14 cellular contexts compared by ENCODE assay signal in the genomic region with DNA sequence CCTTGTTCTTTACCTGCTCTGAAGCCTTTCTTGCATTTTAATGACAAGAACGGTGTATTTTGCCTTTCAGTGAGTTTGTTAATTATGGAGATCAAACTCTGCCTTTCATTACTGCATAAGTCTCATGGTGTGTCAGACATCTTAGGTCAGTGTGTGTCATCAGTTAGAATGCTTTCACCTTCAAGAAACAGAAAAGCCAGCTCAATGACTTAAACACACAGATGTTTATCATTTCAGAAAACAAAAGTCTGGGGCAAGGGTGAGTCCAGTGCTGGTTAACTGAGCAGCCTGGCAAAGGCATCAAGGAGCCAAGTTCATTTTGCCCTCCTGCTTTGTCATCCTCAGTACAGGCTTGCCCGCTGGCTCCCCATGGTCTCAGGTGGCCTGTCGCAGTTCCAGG. TPM values are rescaled to one million over a fixed set of nuclear protein-coding genes. Genes with fewer than 3 reads are reported as not detected.
DNase-seq lines count a peak whose midpoint lies in the region; ATAC-seq, FAIRE-seq and TF ChIP-seq lines count a peak whose summit lies in the region.
"Had no signal": no experiment of that assay in that cellular context is flagged by ENCODE, and none has a peak within 500 bp of the region (broad histone marks: within the 10 kb centered on the region; RNA-seq: fewer than 3 reads in every experiment).

No MANE protein-coding gene starts in this region.

- H3K23me2 ChIP-seq in H9 (ENCODE audit: insufficient read length, low read depth, low read length, poor library complexity, severe bottlenecking) = no peaks in the 10 kb centered on the region

- intact Hi-C loops in CD4-positive, alpha-beta memory T cell (cut with micrococcal nuclease) = no loop called here
- intact Hi-C loops in naive thymus-derived CD4-positive, alpha-beta T cell (cut with micrococcal nuclease) = no loop called here

- H3K56ac ChIP-seq in H9 (ENCODE audit: insufficient read length, low read depth, low read length) = no peak overlapping the region

- no peaks in the 10 kb centered on the region for H3K27me3 ChIP-seq in CD4-positive, alpha-beta memory T cell (ENCODE audit: insufficient read depth, low read length)
- H3K27me3 ChIP-seq in astrocyte (ENCODE audit: insufficient read depth, low read length) (no peaks in the 10 kb centered on the region), H9 (ENCODE audit: insufficient read depth, low read length) (no peaks in the 10 kb centered on the region)
- H3K27me3 ChIP-seq in naive thymus-derived CD4-positive, alpha-beta T cell (ENCODE audit: control insufficient read depth in 2 of 2, insufficient read depth in 2 of 2, low read length in 2 of 2) = no peaks in the 10 kb centered on the region

- H4K20me1 ChIP-seq in astrocyte (ENCODE audit: insufficient read depth, low read length) (no peaks in the 10 kb centered on the region), H9 (ENCODE audit: control insufficient read depth, insufficient read depth, insufficient read length) (no peaks in the 10 kb centered on the region)

- ATAC-seq in naive thymus-derived CD4-positive, alpha-beta T cell = no peak
- ATAC-seq in GM21390 (IDR thresholded peaks at IDR 0.05; ENCODE audit: unreplicated experiment) = no peak

- no peak overlapping the region for H3T11ph ChIP-seq in H9 (ENCODE audit: low read length)

- H4K91ac ChIP-seq in H9 (ENCODE audit: insufficient read length, low read depth, low read length) = no peak overlapping the region

- no peak overlapping the region for H2AFZ ChIP-seq in astrocyte (ENCODE audit: low read depth, low read length)
- no peak overlapping the region for H2AFZ ChIP-seq in H9 (ENCODE audit: low read length)

- H3K4me3 ChIP-seq in CD4-positive, alpha-beta memory T cell (ENCODE audit: low read length in 2 of 2) = no peak overlapping the region
- no peak overlapping the region for H3K4me3 ChIP-seq in astrocyte (ENCODE audit: insufficient read depth, low read depth, low read length)
- no peak overlapping the region for H3K4me3 ChIP-seq in naive thymus-derived CD4-positive, alpha-beta T cell (ENCODE audit: low read length)
- H3K4me3 ChIP-seq: mucosa of descending colon had no signal

- no peaks in the 10 kb centered on the region for H3K36me3 ChIP-seq in CD4-positive, alpha-beta memory T cell (ENCODE audit: insufficient read depth, low read length)
- no peaks in the 10 kb centered on the region for H3K36me3 ChIP-seq in astrocyte (ENCODE audit: insufficient read depth, low read length)
- no peaks in the 10 kb centered on the region for H3K36me3 ChIP-seq in naive thymus-derived CD4-positive, alpha-beta T cell (ENCODE audit: control insufficient read depth in 2 of 3, insufficient read depth in 3 of 3, low read length in 3 of 3)

- peaks cover 66 to 81% (median 74%) of the 10 kb centered on the region in 4 donors for H3K4me1 Mint-ChIP-seq in CD4-positive, alpha-beta memory T cell
- H3K4me1 Mint-ChIP-seq in IgD-negative memory B cell (peaks cover 51 to 71% (median 67%) of the 10 kb centered on the region in 3 donors), astrocyte (ENCODE audit: low read depth, unreplicated experiment) (peaks cover 65% of the 10 kb centered on the region), H9 (peaks cover 30 to 34% of the 10 kb centered on the region in 2 experiments)
- H3K4me1 Mint-ChIP-seq in naive thymus-derived CD4-positive, alpha-beta T cell = peaks cover 48 to 89% (median 84%) of the 10 kb centered on the region in 7 donors

- no CpG with 5 or more reads among the region's 3 CpGs for WGBS in H9 (ENCODE audit: extremely low coverage, insufficient read length, low lambda C conversion rate)

- no peaks in the 10 kb centered on the region for H3K27me3 Mint-ChIP-seq in CD4-positive, alpha-beta memory T cell
- H3K27me3 Mint-ChIP-seq in IgD-negative memory B cell = no peaks in the 10 kb centered on the region
- H3K27me3 Mint-ChIP-seq in astrocyte (ENCODE audit: low read depth, unreplicated experiment) = no peaks in the 10 kb centered on the region
- H3K27me3 Mint-ChIP-seq in naive thymus-derived CD4-positive, alpha-beta T cell = no peaks in the 10 kb centered on the region
- no peaks in the 10 kb centered on the region for H3K27me3 Mint-ChIP-seq in H9 (ENCODE audit: low read depth)

- no peak for DNase-seq in CD4-positive, alpha-beta memory T cell
- peak; percentile 59 for DNase-seq in astrocyte (ENCODE audit: low read depth)
- no peak for DNase-seq in naive thymus-derived CD4-positive, alpha-beta T cell
- no peak for DNase-seq in stimulated activated CD4-positive, alpha-beta T cell treated with anti-CD3 and anti-CD28 coated beads, Interleukin-2, amount 100 ng/mL, for 24 hours
- no peak for DNase-seq in stimulated activated naive CD4-positive, alpha-beta T cell treated with Interleukin-2 at 50 U/mL for 16 hours (lab: John Stamatoyannopoulos, UW)
- no peak for DNase-seq in H9
- DNase-seq: activated CD4-positive, CD25-positive, alpha-beta regulatory T cell treated with anti-CD3 and anti-CD28 coated beads, Interleukin-2, amount 50 U/mL, for 72 hours; glutamatergic neuron; mucosa of descending colon; NCI-H1694; small intestine had no signal

- CTCF ChIA-PET in CD4-positive, alpha-beta memory T cell (lab: Charles Lee; ENCODE audit: partially characterized antibody) = interaction anchor here (0.8 to 14.8 kb wide), 4 partner anchors 9 to 102 kb away, joined by 3 to 231 read pairs (median 3); partner anchors contain the start of gene PACS1
- CTCF ChIA-PET in naive thymus-derived CD4-positive, alpha-beta T cell (lab: Charles Lee) = interaction anchor here (1.0 kb wide), 1 partner anchor 9 kb away, joined by 3 read pairs; no protein-coding TSS in a partner anchor

- no peak for FAIRE-seq in astrocyte (lab: Jason Lieb, UNC)
- FAIRE-seq: G401.6, small intestine had no signal

- peak overlapping the region; percentile 57 for H3K4me2 ChIP-seq in astrocyte (ENCODE audit: low read length)
- no peak overlapping the region for H3K4me2 ChIP-seq in H9 (ENCODE audit: insufficient read depth, insufficient read length, low read length)

- no peaks in the 10 kb centered on the region for H3K79me1 ChIP-seq in H9 (ENCODE audit: insufficient read depth, low read depth, low read length, poor library complexity, severe bottlenecking)

- no peak overlapping the region for H4K5ac ChIP-seq in H9 (ENCODE audit: insufficient read length, low read depth, low read length)

- no peak overlapping the region for H3K14ac ChIP-seq in H9 (ENCODE audit: insufficient read depth, low read length)

- no peak overlapping the region for H3K23ac ChIP-seq in H9 (ENCODE audit: insufficient read length, low read depth, low read length)

- H2BK5ac ChIP-seq in H9 (ENCODE audit: insufficient read length, low read length) = no peak overlapping the region

- no peaks in the 10 kb centered on the region for H3K9me3 ChIP-seq in CD4-positive, alpha-beta memory T cell (ENCODE audit: control insufficient read depth in 1 of 2, low read length in 2 of 2)
- no peaks in the 10 kb centered on the region for H3K9me3 ChIP-seq in astrocyte (ENCODE audit: insufficient read depth, low read depth, low read length)
- no peaks in the 10 kb centered on the region for H3K9me3 ChIP-seq in naive thymus-derived CD4-positive, alpha-beta T cell (ENCODE audit: control insufficient read depth in 2 of 3, low read length in 3 of 3)
- H3K9me3 ChIP-seq in H9 (ENCODE audit: control insufficient read depth, low read depth, low read length) = no peaks in the 10 kb centered on the region
- H3K9me3 ChIP-seq: mucosa of descending colon had no signal

- H3K27ac Mint-ChIP-seq in CD4-positive, alpha-beta memory T cell = peak overlapping the region in 4 of 7 donors; percentile 8 to 94 (median 66)
- H3K27ac Mint-ChIP-seq in IgD-negative memory B cell (peak overlapping the region; percentile 89 to 94 (median 91)), astrocyte (ENCODE audit: unreplicated experiment) (peak overlapping the region; percentile 75), H9 (no peak overlapping the region)
- H3K27ac Mint-ChIP-seq in naive thymus-derived CD4-positive, alpha-beta T cell = peak overlapping the region; percentile 24 to 100 (median 97)

- H4K8ac ChIP-seq in H9 (replicated peaks; ENCODE audit: insufficient read length, low read depth, low read length) = no peak overlapping the region

- H3K4ac ChIP-seq in H9 (ENCODE audit: low read depth, low read length) = no peak overlapping the region

- H2BK120ac ChIP-seq in H9 (ENCODE audit: low read depth, low read length, poor library complexity, severe bottlenecking) = no peak overlapping the region

- H3K4me1 ChIP-seq in CD4-positive, alpha-beta memory T cell (ENCODE audit: insufficient read depth, low read length) = peaks cover 75% of the 10 kb centered on the region
- H3K4me1 ChIP-seq in astrocyte (ENCODE audit: insufficient read depth, low read length) = peaks cover 36% of the 10 kb centered on the region
- peaks cover 28 to 68% of the 10 kb centered on the region in 2 donors for H3K4me1 ChIP-seq in naive thymus-derived CD4-positive, alpha-beta T cell (ENCODE audit: control insufficient read depth in 2 of 2, insufficient read depth in 2 of 2, low read length in 2 of 2)
- H3K4me1 ChIP-seq in H9 (ENCODE audit: insufficient read depth, low read length) = peaks cover 12% of the 10 kb centered on the region

- no peak overlapping the region for H2BK12ac ChIP-seq in H9 (ENCODE audit: insufficient read length, low read depth, low read length)

- no peak overlapping the region for H2AK5ac ChIP-seq in H9 (ENCODE audit: insufficient read length, low read length)

- no peak overlapping the region for H3K27ac ChIP-seq in CD4-positive, alpha-beta memory T cell (ENCODE audit: low read depth, low read length)
- H3K27ac ChIP-seq in astrocyte (ENCODE audit: low read depth, low read length) = peak overlapping the region; percentile 46
- H3K27ac ChIP-seq in naive thymus-derived CD4-positive, alpha-beta T cell (ENCODE audit: low read depth, low read length) = no peak overlapping the region
- H3K27ac ChIP-seq in H9 (ENCODE audit: insufficient read length, low read depth, low read length) = no peak overlapping the region

- TF ChIP-seq CTCF in astrocyte (IDR thresholded peaks at IDR 0.05; ENCODE audit: insufficient read depth, low read depth, low read length) (no peak), H9 (conservative IDR thresholded peaks at IDR 0.05) (no peak)

- H3K79me2 ChIP-seq in astrocyte (ENCODE audit: insufficient read depth, low read length) (peaks cover 73% of the 10 kb centered on the region), H9 (ENCODE audit: insufficient read depth, low read length) (no peaks in the 10 kb centered on the region)

- H2BK20ac ChIP-seq in H9 (ENCODE audit: low read depth, low read length, poor library complexity, severe bottlenecking) = no peak overlapping the region

- no peak overlapping the region for H3K18ac ChIP-seq in H9 (ENCODE audit: insufficient read length, low read depth, low read length)

- peaks cover 0 to 6% of the 10 kb centered on the region in 2 donors for H3K36me3 Mint-ChIP-seq in CD4-positive, alpha-beta memory T cell
- H3K36me3 Mint-ChIP-seq in IgD-negative memory B cell (no peaks in the 10 kb centered on the region), astrocyte (ENCODE audit: low read depth, unreplicated experiment) (peaks cover 4% of the 10 kb centered on the region), H9 (ENCODE audit: insufficient read depth in 1 of 3, low read depth in 3 of 3) (no peaks in the 10 kb centered on the region)
- peaks cover 0 to 14% (median 6%) of the 10 kb centered on the region in 5 donors for H3K36me3 Mint-ChIP-seq in naive thymus-derived CD4-positive, alpha-beta T cell

- H3K9me3 Mint-ChIP-seq in CD4-positive, alpha-beta memory T cell = no peaks in the 10 kb centered on the region
- H3K9me3 Mint-ChIP-seq in IgD-negative memory B cell (no peaks in the 10 kb centered on the region), astrocyte (ENCODE audit: unreplicated experiment) (no peaks in the 10 kb centered on the region), H9 (no peaks in the 10 kb centered on the region)
- H3K9me3 Mint-ChIP-seq in naive thymus-derived CD4-positive, alpha-beta T cell = no peaks in the 10 kb centered on the region

- H3K4me3 Mint-ChIP-seq in CD4-positive, alpha-beta memory T cell = no peak overlapping the region
- H3K4me3 Mint-ChIP-seq in IgD-negative memory B cell (peak overlapping the region in 2 of 4 donors; percentile 44 to 60), astrocyte (ENCODE audit: unreplicated experiment) (no peak overlapping the region), H9 (no peak overlapping the region)
- peak overlapping the region in 5 of 10 donors; percentile 2 to 75 (median 46) for H3K4me3 Mint-ChIP-seq in naive thymus-derived CD4-positive, alpha-beta T cell

- H2BK15ac ChIP-seq in H9 (ENCODE audit: low read depth, low read length) = no peak overlapping the region

- POLR2A ChIA-PET in CD4-positive, alpha-beta memory T cell (lab: Charles Lee; ENCODE audit: partially characterized antibody) = interaction anchor here (1.0 to 1.1 kb wide), 2 partner anchors 12 to 40 kb away, joined by 3 read pairs; no protein-coding TSS in a partner anchor
- POLR2A ChIA-PET in naive thymus-derived CD4-positive, alpha-beta T cell (lab: Charles Lee) = interaction anchor here (0.9 to 4.1 kb wide), 7 partner anchors 9 to 56 kb away, joined by 3 to 31 read pairs (median 6); no protein-coding TSS in a partner anchor

- peak overlapping the region; percentile 23 for H3K9ac ChIP-seq in astrocyte (ENCODE audit: low read length)
- no peak overlapping the region for H3K9ac ChIP-seq in H9 (ENCODE audit: extremely low read depth, insufficient read length, low read length)

RNA-seq across cellular contexts. Expression of gene PACS1, which starts 54.5 kb away (rescaled TPM):
- 100 to 1,000 TPM; 251 to 262 TPM for total RNA-seq in CD4-positive, alpha-beta memory T cell
- 100 to 1,000 TPM in 1 of 2 donors, 10 to 100 TPM in 1; 13.7 to 104 TPM for polyA plus RNA-seq in CD4-positive, alpha-beta memory T cell
- polyA plus RNA-seq in IgD-negative memory B cell = 72.9 TPM
- total RNA-seq in astrocyte (86.0 and 86.9 TPM in 2 replicates), H9 (2021) (28.7 and 35.5 TPM in 2 replicates)
- 100 to 1,000 TPM; 100 to 314 (median 252) TPM for total RNA-seq in naive thymus-derived CD4-positive, alpha-beta T cell
- 100 to 1,000 TPM in 1 of 2 donors, 10 to 100 TPM in 1; 48.0 to 116 TPM for polyA plus RNA-seq in naive thymus-derived CD4-positive, alpha-beta T cell

Comparison
In these comparisons a context has a peak if more than half of its experiments do, and no peak if none do; other contexts are left out.
1. H3K27ac Mint-ChIP-seq: peak in CD4-positive, alpha-beta memory T cell (4 of 7), IgD-negative memory B cell (3 of 3), astrocyte (single experiment) and naive thymus-derived CD4-positive, alpha-beta T cell (9 of 9); none in H9 (0 of 3).